Comparison of ENCODE assay signal across 14 cellular contexts in genomic region chr9:107215381-107215780, GRCh38.
A peak's percentile ranks its signal among the peaks of the same experiment; 100 is the strongest.
DNase-seq lines count a peak whose midpoint lies in the region; ATAC-seq and TF ChIP-seq lines count a peak whose summit lies in the region.
"Had no signal": no experiment of that assay in that cellular context is flagged by ENCODE, and none has a peak within 500 bp of the region (broad histone marks: within the 10 kb centered on the region; RNA-seq: fewer than 3 reads in every experiment).

No MANE protein-coding gene starts in this region.

- TF ChIP-seq EP300 in SK-N-SH (IDR thresholded peaks at IDR 0.05; ENCODE audit: borderline replicate concordance in 1 of 2, low read depth in 1 of 2, low read length in 1 of 2), result no peak

- no peaks in the 10 kb centered on the region for H4K20me1 ChIP-seq in SK-N-SH (ENCODE audit: insufficient read depth)

- DNase-seq in SK-N-SH (no peak), fibroblast of villous mesenchyme (ENCODE audit: low read depth) (peak; percentile 20), dedifferentiated amniotic fluid mesenchymal stem cell (ENCODE audit: extremely low spot score) (no peak), NCI-H446 treated with DMSO at 0.1 percent for 48 hours (lab: John Stamatoyannopoulos, UW) (no peak)
- DNase-seq: activated naive CD8-positive, alpha-beta T cell treated with anti-CD3 and anti-CD28 coated beads for 36 hours; dermis blood vessel endothelial cell; NCI-H1417; NCI-H345; ovary; PC-9 had no signal

- H3K4me3 ChIP-seq in ACC112 (ENCODE audit: low read depth, low read length) (no peak overlapping the region), SK-N-SH (ENCODE audit: low read depth in 2 of 2, low read length in 1 of 2) (no peak overlapping the region), fibroblast of villous mesenchyme (ENCODE audit: low read depth, low read length) (no peak overlapping the region)
- H3K4me3 ChIP-seq: ovary, PC-9 had no signal

- POLR2A ChIA-PET in SK-N-SH (lab: Yijun Ruan, JAX), result no interaction called here

- CTCF ChIA-PET in SK-N-SH (lab: Yijun Ruan, JAX), result no interaction called here

- TF ChIP-seq CTCF in SK-N-SH (IDR thresholded peaks at IDR 0.05) (no peak), fibroblast of villous mesenchyme (IDR thresholded peaks at IDR 0.05; ENCODE audit: insufficient read depth, low read depth, low read length) (no peak)

- no peaks in the 10 kb centered on the region for H3K36me3 ChIP-seq in ACC112 (ENCODE audit: insufficient read depth, low read length)
- no peaks in the 10 kb centered on the region for H3K36me3 ChIP-seq in SK-N-SH (replicated peaks in 1 of 2; ENCODE audit: control insufficient read depth in 1 of 2, insufficient read depth in 2 of 2, low read length in 1 of 2)
- H3K36me3 ChIP-seq: ovary had no signal

- 0 out of 2 replicates have a peak overlapping the region, but pooled peaks have one; percentile 3 for H3K4me2 ChIP-seq in SK-N-SH
- H3K4me2 ChIP-seq: PC-9 had no signal

- 90% methylated on average over 2 of the region's 2 CpGs for WGBS in SK-N-SH (ENCODE audit: low lambda C conversion rate)

- H3K4me1 ChIP-seq in ACC112 (ENCODE audit: control insufficient read depth, insufficient read depth, low read length, unreplicated experiment) (peaks cover 35% of the 10 kb centered on the region), SK-N-SH (ENCODE audit: control insufficient read depth in 1 of 2, insufficient read depth in 2 of 2, low read depth in 1 of 2, low read length in 1 of 2) (peaks cover 0 to 13% of the 10 kb centered on the region in 2 experiments; a peak in 1 of 4 replicates)

- H3K27ac ChIP-seq in ACC112 (ENCODE audit: low read depth, low read length), result peak overlapping the region; percentile 86
- H3K27ac ChIP-seq in SK-N-SH (ENCODE audit: low read depth in 2 of 2, low read length in 1 of 2), result peak overlapping the region in 1 of 2 experiments; percentile 7; a peak in 2 of 4 replicates
- H3K27ac ChIP-seq: ovary, PC-9 had no signal

- no peak for TF ChIP-seq RAD21 in SK-N-SH (IDR thresholded peaks at IDR 0.05; ENCODE audit: low read length)

- H3K27me3 ChIP-seq in ACC112 (ENCODE audit: insufficient read depth, low read length), result no peaks in the 10 kb centered on the region
- no peaks in the 10 kb centered on the region for H3K27me3 ChIP-seq in SK-N-SH (ENCODE audit: insufficient read depth)
- H3K27me3 ChIP-seq: ovary had no signal

- H3K79me2 ChIP-seq in ACC112 (ENCODE audit: control insufficient read depth, insufficient read depth, low read length, unreplicated experiment) (no peaks in the 10 kb centered on the region), SK-N-SH (ENCODE audit: insufficient read depth) (no peaks in the 10 kb centered on the region)

- H2AFZ ChIP-seq in ACC112 (ENCODE audit: low read length, unreplicated experiment) (no peak overlapping the region), SK-N-SH (ENCODE audit: low read depth) (no peak overlapping the region)
- H2AFZ ChIP-seq: PC-9 had no signal

- H3K9me3 ChIP-seq in SK-N-SH, result no peaks in the 10 kb centered on the region
- H3K9me3 ChIP-seq: ovary had no signal

- ATAC-seq in HG02885 (IDR thresholded peaks at IDR 0.05; ENCODE audit: poor library complexity, unreplicated experiment) (peak; percentile 41), HG03439 (IDR thresholded peaks at IDR 0.05; ENCODE audit: unreplicated experiment) (no peak), GM21423 (IDR thresholded peaks at IDR 0.05; ENCODE audit: unreplicated experiment) (no peak)

- H3K9ac ChIP-seq in SK-N-SH, result no peak overlapping the region

- H3K9me2 ChIP-seq in SK-N-SH, result no peaks in the 10 kb centered on the region

- H3F3A ChIP-seq in SK-N-SH (replicated peaks; ENCODE audit: insufficient read depth), result peaks cover 6% of the 10 kb centered on the region

TF ChIP-seq in SK-N-SH, 30 proteins besides CTCF, POLR2A, EP300 and RAD21:
- no peak for TF ChIP-seq RFX5 (IDR thresholded peaks at IDR 0.05; ENCODE audit: low read length)
- no peak for TF ChIP-seq ZBTB33 (IDR thresholded peaks at IDR 0.05; ENCODE audit: borderline replicate concordance, low read depth)
